1 cellular context compared by ENCODE assay signal in the genomic region with DNA sequence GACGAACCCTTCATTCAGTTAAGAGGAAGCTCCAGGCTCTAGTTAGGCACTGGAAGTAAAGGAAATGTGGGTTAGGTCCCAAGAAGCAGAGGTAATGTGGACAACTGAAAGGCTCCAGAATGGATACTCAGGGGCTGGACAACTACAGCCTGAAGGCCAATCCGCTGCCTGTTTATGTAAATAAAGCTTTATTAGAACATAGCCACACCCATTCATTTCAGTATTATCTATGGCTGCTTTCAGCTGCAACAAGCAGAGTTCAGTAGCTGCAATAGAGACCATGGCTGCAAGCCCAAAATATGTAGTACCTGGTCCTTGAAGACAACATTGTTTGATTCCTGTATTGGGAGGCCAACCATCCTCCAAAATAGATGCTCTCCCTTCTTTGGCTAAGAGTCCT.
TF ChIP-seq lines count a peak whose summit lies in the region.

No MANE protein-coding gene starts in this region.

TF ChIP-seq in GM12878, 131 proteins besides CTCF, POLR2A, EP300 and RAD21:
- TF ChIP-seq, protein P1, sequence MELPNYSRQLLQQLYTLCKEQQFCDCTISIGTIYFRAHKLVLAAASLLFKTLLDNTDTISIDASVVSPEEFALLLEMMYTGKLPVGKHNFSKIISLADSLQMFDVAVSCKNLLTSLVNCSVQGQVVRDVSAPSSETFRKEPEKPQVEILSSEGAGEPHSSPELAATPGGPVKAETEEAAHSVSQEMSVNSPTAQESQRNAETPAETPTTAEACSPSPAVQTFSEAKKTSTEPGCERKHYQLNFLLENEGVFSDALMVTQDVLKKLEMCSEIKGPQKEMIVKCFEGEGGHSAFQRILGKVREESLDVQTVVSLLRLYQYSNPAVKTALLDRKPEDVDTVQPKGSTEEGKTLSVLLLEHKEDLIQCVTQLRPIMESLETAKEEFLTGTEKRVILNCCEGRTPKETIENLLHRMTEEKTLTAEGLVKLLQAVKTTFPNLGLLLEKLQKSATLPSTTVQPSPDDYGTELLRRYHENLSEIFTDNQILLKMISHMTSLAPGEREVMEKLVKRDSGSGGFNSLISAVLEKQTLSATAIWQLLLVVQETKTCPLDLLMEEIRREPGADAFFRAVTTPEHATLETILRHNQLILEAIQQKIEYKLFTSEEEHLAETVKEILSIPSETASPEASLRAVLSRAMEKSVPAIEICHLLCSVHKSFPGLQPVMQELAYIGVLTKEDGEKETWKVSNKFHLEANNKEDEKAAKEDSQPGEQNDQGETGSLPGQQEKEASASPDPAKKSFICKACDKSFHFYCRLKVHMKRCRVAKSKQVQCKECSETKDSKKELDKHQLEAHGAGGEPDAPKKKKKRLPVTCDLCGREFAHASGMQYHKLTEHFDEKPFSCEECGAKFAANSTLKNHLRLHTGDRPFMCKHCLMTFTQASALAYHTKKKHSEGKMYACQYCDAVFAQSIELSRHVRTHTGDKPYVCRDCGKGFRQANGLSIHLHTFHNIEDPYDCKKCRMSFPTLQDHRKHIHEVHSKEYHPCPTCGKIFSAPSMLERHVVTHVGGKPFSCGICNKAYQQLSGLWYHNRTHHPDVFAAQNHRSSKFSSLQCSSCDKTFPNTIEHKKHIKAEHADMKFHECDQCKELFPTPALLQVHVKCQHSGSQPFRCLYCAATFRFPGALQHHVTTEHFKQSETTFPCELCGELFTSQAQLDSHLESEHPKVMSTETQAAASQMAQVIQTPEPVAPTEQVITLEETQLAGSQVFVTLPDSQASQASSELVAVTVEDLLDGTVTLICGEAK (IDR thresholded peaks at IDR 0.05; ENCODE audit: borderline replicate concordance), result peak; percentile 80
- TF ChIP-seq MEF2A (IDR thresholded peaks at IDR 0.05; ENCODE audit: insufficient read depth, low read depth, low read length), result no peak
